In genomic region chr16:15811778-15812750, GRCh38 we compare ENCODE assay signal across 1 cellular context.
TF ChIP-seq lines count a peak whose summit lies in the region.

No MANE protein-coding gene starts in this region.

TF ChIP-seq in HepG2, 621 proteins besides CTCF, POLR2A, EP300 and RAD21 (continued from another document):
- TF ChIP-seq HBP1 (CRISPR knock-in tag; IDR thresholded peaks at IDR 0.05; ENCODE audit: low read depth) (no peak), E2F1 (CRISPR knock-in tag; IDR thresholded peaks at IDR 0.05) (no peak), ZNF772 (CRISPR knock-in tag; IDR thresholded peaks at IDR 0.05) (no peak), NKX3-1 (CRISPR knock-in tag; IDR thresholded peaks at IDR 0.05) (no peak), RNF2 (conservative IDR thresholded peaks at IDR 0.05; ENCODE audit: low read depth) (no peak), NR2F2 (IDR thresholded peaks at IDR 0.05; ENCODE audit: borderline replicate concordance, low read depth) (no peak), DDIT3 (CRISPR knock-in tag; IDR thresholded peaks at IDR 0.05) (no peak), TBP (CRISPR knock-in tag; IDR thresholded peaks at IDR 0.05) (no peak), RXRA (CRISPR knock-in tag; IDR thresholded peaks at IDR 0.05) (no peak)
